Comparison of ENCODE assay signal across 20 cellular contexts in genomic region chr17:967122-967521, GRCh38. TPM values are rescaled to one million over a fixed set of nuclear protein-coding genes. Genes with fewer than 3 reads are reported as not detected.
DNase-seq lines count a peak whose midpoint lies in the region; ATAC-seq, FAIRE-seq and TF ChIP-seq lines count a peak whose summit lies in the region.
"Had no signal": no experiment of that assay in that cellular context is flagged by ENCODE, and none has a peak within 500 bp of the region (broad histone marks: within the 10 kb centered on the region; RNA-seq: fewer than 3 reads in every experiment).

No MANE protein-coding gene starts in this region.

- TF ChIP-seq RAD21 in IMR-90 (IDR thresholded peaks at IDR 0.05; ENCODE audit: low read length) = no peak

- H2BK15ac ChIP-seq in IMR-90 (ENCODE audit: low read depth, low read length) = no peak overlapping the region

- dilution Hi-C loops in IMR-90 (cut with HindIII; ENCODE audit: low sequenced_read_pairs, unreplicated experiment) = no loop called here

- no peak overlapping the region for H3K27ac Mint-ChIP-seq in osteocyte (ENCODE audit: unreplicated experiment)
- H3K27ac Mint-ChIP-seq: CD8-positive, alpha-beta memory T cell had no signal

- no peak overlapping the region for H3K14ac ChIP-seq in IMR-90 (replicated peaks; ENCODE audit: low read depth, low read length)

- peaks cover 0 to 99% (median 38%) of the 10 kb centered on the region in 11 experiments; a peak in 14 of 22 replicates for H4K20me1 ChIP-seq in BLaER1 treated with 17β-estradiol and CSF1 and Interleukin-3, amounts not matched to agents 10 nM and 100 nM
- H4K20me1 ChIP-seq in IMR-90 (ENCODE audit: insufficient read depth, low read length) = peaks cover 92% of the 10 kb centered on the region

- peak overlapping the region; percentile 4 for H3K4me3 Mint-ChIP-seq in osteocyte (ENCODE audit: unreplicated experiment)
- H3K4me3 Mint-ChIP-seq: CD8-positive, alpha-beta memory T cell had no signal

- no peak overlapping the region for H3K18ac ChIP-seq in IMR-90 (ENCODE audit: low read depth, low read length)

- H3K36me3 Mint-ChIP-seq in osteocyte (ENCODE audit: unreplicated experiment) = peaks cover 7% of the 10 kb centered on the region
- H3K36me3 Mint-ChIP-seq: CD8-positive, alpha-beta memory T cell had no signal

- peak overlapping the region; percentile 44 for H2AK9ac ChIP-seq in IMR-90 (replicated peaks; ENCODE audit: low read depth, low read length, poor library complexity)

- POLR2A ChIA-PET in IMR-90 (lab: Charles Lee; ENCODE audit: unreplicated experiment) = no interaction called here

- BruUV-seq in IMR-90 (replicated peaks; lab: Mats Ljungman, UMichigan) = no TSS peak

- WGBS in IMR-90 (ENCODE audit: extremely low coverage in 2 of 2, insufficient read length in 1 of 2), 2 experiments = 100% methylated on average over 6 of the region's 9 CpGs; no CpG with 5 or more reads in 1 of the 2 experiments

- H2BK5ac ChIP-seq in IMR-90 (ENCODE audit: low read depth, low read length, poor library complexity, severe bottlenecking) = no peak overlapping the region

- H3K27ac ChIP-seq in BLaER1 treated with 17β-estradiol and CSF1 and Interleukin-3, amounts not matched to agents 10 nM and 100 nM = peak overlapping the region in 7 of 11 experiments; percentile 29 to 54 (median 37); a peak in 10 of 22 replicates
- no peak overlapping the region for H3K27ac ChIP-seq in IMR-90 (ENCODE audit: insufficient read depth, low read length)
- H3K27ac ChIP-seq in kidney (ENCODE audit: low read depth in 2 of 2, low read length in 2 of 2) = no peak overlapping the region
- H3K27ac ChIP-seq: GM23248 had no signal

- no peak for DNase-seq in IMR-90
- peak; percentile 47 for DNase-seq in kidney
- no peak for DNase-seq in osteocyte (ENCODE audit: extremely low spot score, unreplicated experiment)
- no peak for DNase-seq in HPDE6-E6E7 (ENCODE audit: extremely low spot score)
- no peak for DNase-seq in cerebellar cortex (ENCODE audit: low spot score)
- no peak for DNase-seq in T-helper 2 cell
- DNase-seq: CD8-positive, alpha-beta memory T cell; DMS79; GM23248; KG1; MV-4-11; NCI-H187 treated with DMSO at 0.1 percent for 48 hours; NCI-H226; NCI-H524 treated with DMSO at 0.1 percent for 48 hours; PC-3 had no signal

- no peak overlapping the region for H3K23ac ChIP-seq in IMR-90 (ENCODE audit: low read depth, low read length)

- ATAC-seq in IMR-90 (ENCODE audit: low read depth) (no peak), SK-N-SH treated with all-trans-retinoic acid at 6 μM for 48 hours (no peak)
- ATAC-seq: A549, PC-3 had no signal

- no peak overlapping the region for H4K91ac ChIP-seq in IMR-90 (ENCODE audit: insufficient read depth, low read depth, low read length)

- no peak for TF ChIP-seq POLR2A in IMR-90 (IDR thresholded peaks at IDR 0.05; ENCODE audit: low read depth, low read length)

- peaks cover 0 to 72% (median 20%) of the 10 kb centered on the region in 11 experiments; a peak in 13 of 22 replicates for H3K36me3 ChIP-seq in BLaER1 treated with 17β-estradiol and CSF1 and Interleukin-3, amounts not matched to agents 10 nM and 100 nM
- peaks cover 12% of the 10 kb centered on the region; the same call in 1 of the 2 replicates for H3K36me3 ChIP-seq in IMR-90 (ENCODE audit: control insufficient read depth, insufficient read depth, low read length)
- H3K36me3 ChIP-seq in kidney (ENCODE audit: control insufficient read depth in 1 of 2, insufficient read depth in 2 of 2, low read length in 2 of 2) = no peaks in the 10 kb centered on the region

- TF ChIP-seq CTCF in IMR-90 (conservative IDR thresholded peaks at IDR 0.05; ENCODE audit: low read depth, low read length) = no peak
- no peak for TF ChIP-seq CTCF in kidney (IDR thresholded peaks at IDR 0.05; ENCODE audit: borderline replicate concordance, extremely low read depth, insufficient read depth)
- no peak for TF ChIP-seq CTCF in osteocyte (IDR thresholded peaks at IDR 0.05)

- H4K5ac ChIP-seq in IMR-90 (ENCODE audit: low read depth, low read length) = no peak overlapping the region

- no peak overlapping the region for H2BK120ac ChIP-seq in IMR-90 (ENCODE audit: low read depth, low read length)

- H3K4ac ChIP-seq in IMR-90 (ENCODE audit: low read depth, low read length) = no peak overlapping the region

- CTCF ChIA-PET in IMR-90 (lab: Yijun Ruan, JAX) = no interaction called here

- H3K9me3 ChIP-seq in BLaER1 treated with 17β-estradiol and CSF1 and Interleukin-3, amounts not matched to agents 10 nM and 100 nM (replicated peaks in 1 of 11) = no peaks in the 10 kb centered on the region
- H3K9me3 ChIP-seq in IMR-90 (ENCODE audit: control insufficient read depth, insufficient read depth, low read length) (no peaks in the 10 kb centered on the region), kidney (ENCODE audit: control insufficient read depth in 1 of 2, low read length in 2 of 2) (no peaks in the 10 kb centered on the region)
- H3K9me3 ChIP-seq: A549 had no signal

- no peak overlapping the region for H2AFZ ChIP-seq in IMR-90 (replicated peaks; ENCODE audit: low read length, poor library complexity)
- H2AFZ ChIP-seq: GM23248 had no signal

- no peak overlapping the region for H2BK20ac ChIP-seq in IMR-90 (ENCODE audit: low read depth, low read length)

- H3K79me1 ChIP-seq in IMR-90 (ENCODE audit: low read depth in 1 of 2, low read length in 2 of 2) = peaks cover 38 to 89% of the 10 kb centered on the region in 2 experiments

- peaks cover 9% of the 10 kb centered on the region; the same call in 1 of the 2 replicates for H3K9me1 ChIP-seq in IMR-90 (ENCODE audit: insufficient read depth, low read length)

- no peak overlapping the region for H4K8ac ChIP-seq in IMR-90 (ENCODE audit: low read depth in 2 of 2, low read length in 2 of 2)

- FAIRE-seq in kidney (lab: Jason Lieb, UNC) = no peak
- FAIRE-seq: A549, GM12892, GM18507 had no signal

- no peak overlapping the region for H3K56ac ChIP-seq in IMR-90 (ENCODE audit: extremely low read depth, insufficient read depth, low read length)

- in situ Hi-C loops in IMR-90 (cut with MboI; ENCODE audit: low sequenced_read_pairs) = no loop called here

- no peaks in the 10 kb centered on the region for H3K27me3 Mint-ChIP-seq in osteocyte (ENCODE audit: unreplicated experiment)

- peaks cover 76% of the 10 kb centered on the region for H3K4me1 Mint-ChIP-seq in osteocyte (ENCODE audit: unreplicated experiment)

- no peaks in the 10 kb centered on the region for H3K9me3 Mint-ChIP-seq in osteocyte (ENCODE audit: unreplicated experiment)
- H3K9me3 Mint-ChIP-seq: CD8-positive, alpha-beta memory T cell had no signal

- peak overlapping the region in 3 of 11 experiments; percentile 29 to 53 (median 40); a peak in 6 of 22 replicates for H3K9ac ChIP-seq in BLaER1 treated with 17β-estradiol and CSF1 and Interleukin-3, amounts not matched to agents 10 nM and 100 nM
- H3K9ac ChIP-seq in IMR-90 (ENCODE audit: low read depth, low read length) (no peak overlapping the region), kidney (ENCODE audit: low read length in 2 of 2) (no peak overlapping the region)
- H3K9ac ChIP-seq: GM23248 had no signal

- peak overlapping the region; percentile 43 to 87 (median 74); a peak in 21 of 22 replicates for H3K4me2 ChIP-seq in BLaER1 treated with 17β-estradiol and CSF1 and Interleukin-3, amounts not matched to agents 10 nM and 100 nM
- H3K4me2 ChIP-seq in IMR-90 (ENCODE audit: low read depth, low read length) = no peak overlapping the region
- H3K4me2 ChIP-seq: A549 had no signal

- H3K4me3 ChIP-seq in BLaER1 treated with 17β-estradiol and CSF1 and Interleukin-3, amounts not matched to agents 10 nM and 100 nM = peak overlapping the region in 1 of 10 experiments; percentile 22; a peak in 1 of 20 replicates
- H3K4me3 ChIP-seq in IMR-90 (ENCODE audit: insufficient read depth, low read depth, low read length) (no peak overlapping the region), kidney (ENCODE audit: low read length in 2 of 2) (no peak overlapping the region)
- H3K4me3 ChIP-seq: A549, GM23248 had no signal

- intact Hi-C loops in IMR-90 (cut with micrococcal nuclease) (no loop called here), kidney (cut with DNase I) (no loop called here)

- H2AK5ac ChIP-seq in IMR-90 (ENCODE audit: low read depth, low read length) = 0 out of 2 replicates have a peak overlapping the region, but pooled peaks have one; percentile 30

- peaks cover 6 to 96% (median 77%) of the 10 kb centered on the region in 10 experiments for H3K4me1 ChIP-seq in BLaER1 treated with 17β-estradiol and CSF1 and Interleukin-3, amounts not matched to agents 10 nM and 100 nM
- H3K4me1 ChIP-seq in IMR-90 (ENCODE audit: control insufficient read depth, insufficient read depth, low read length) (peaks cover 24% of the 10 kb centered on the region), kidney (ENCODE audit: control insufficient read depth in 1 of 2, insufficient read depth in 1 of 2, low read depth in 1 of 2, low read length in 2 of 2) (no peaks in the 10 kb centered on the region)
- H3K4me1 ChIP-seq: A549 had no signal

- H3K27me3 ChIP-seq in BLaER1 treated with 17β-estradiol and CSF1 and Interleukin-3, amounts not matched to agents 10 nM and 100 nM = no peaks in the 10 kb centered on the region
- H3K27me3 ChIP-seq in IMR-90 (ENCODE audit: control insufficient read depth, insufficient read depth, low read length) = no peaks in the 10 kb centered on the region

TF ChIP-seq in IMR-90, 13 proteins besides CTCF, POLR2A, EP300 and RAD21 (continues in another document):
- TF ChIP-seq RCOR1 (IDR thresholded peaks at IDR 0.05; ENCODE audit: insufficient replicate concordance, low read length) (no peak), CEBPB (IDR thresholded peaks at IDR 0.05; ENCODE audit: low read depth, low read length) (no peak), MAZ (IDR thresholded peaks at IDR 0.05; ENCODE audit: borderline replicate concordance, low read depth, low read length) (no peak), RFX5 (IDR thresholded peaks at IDR 0.05; ENCODE audit: low read depth, low read length) (no peak)

RNA-seq across cellular contexts. Expression of gene NXN, which starts 12.5 kb away (rescaled TPM):
- total RNA-seq in IMR-90 (2012; rRNA removed) (52.5 and 52.8 TPM in 2 replicates), kidney (26.8 TPM), osteocyte (123 and 131 TPM in 2 replicates)
- polyA plus RNA-seq in IMR-90 (2012; rRNA removed) (116 and 120 TPM in 2 replicates), kidney (ENCODE audit: insufficient read depth, low read depth, low replicate concordance) (10.2 TPM)
- polyA plus RNA-seq in IMR-90 (2012; cell fraction: cytosol; rRNA removed) = 89.4 and 117 TPM in 2 replicates
- polyA plus RNA-seq in IMR-90 (2012; cell fraction: nucleus; rRNA removed; ENCODE audit: low replicate concordance) = 67.9 and 90.2 TPM in 2 replicates

RNA-seq across cellular contexts. Expression of gene TIMM22, which starts 29.8 kb away (rescaled TPM):
- total RNA-seq in IMR-90 (2012; rRNA removed) = 12.7 and 14.4 TPM in 2 replicates
- polyA plus RNA-seq in IMR-90 (2012; rRNA removed) = 12.7 and 12.9 TPM in 2 replicates
- 9.9 and 11.0 TPM in 2 replicates for polyA plus RNA-seq in IMR-90 (2012; cell fraction: cytosol; rRNA removed)
- polyA plus RNA-seq in IMR-90 (2012; cell fraction: nucleus; rRNA removed; ENCODE audit: low replicate concordance) = 4.6 and 5.7 TPM in 2 replicates
- 14.6 TPM for total RNA-seq in kidney
- 17.3 TPM for polyA plus RNA-seq in kidney (ENCODE audit: insufficient read depth, low read depth, low replicate concordance)
- 12.6 and 12.8 TPM in 2 replicates for total RNA-seq in osteocyte

Comparison
In these comparisons a context has a peak if more than half of its experiments do, and no peak if none do; other contexts are left out.
1. H3K27ac ChIP-seq: peak in BLaER1 treated with 17β-estradiol and CSF1 and Interleukin-3, amounts not matched to agents 10 nM and 100 nM (7 of 11); none in IMR-90 (single experiment) and kidney (0 of 2).